Comparison of ENCODE assay signal across 1 cellular context in the genomic region with DNA sequence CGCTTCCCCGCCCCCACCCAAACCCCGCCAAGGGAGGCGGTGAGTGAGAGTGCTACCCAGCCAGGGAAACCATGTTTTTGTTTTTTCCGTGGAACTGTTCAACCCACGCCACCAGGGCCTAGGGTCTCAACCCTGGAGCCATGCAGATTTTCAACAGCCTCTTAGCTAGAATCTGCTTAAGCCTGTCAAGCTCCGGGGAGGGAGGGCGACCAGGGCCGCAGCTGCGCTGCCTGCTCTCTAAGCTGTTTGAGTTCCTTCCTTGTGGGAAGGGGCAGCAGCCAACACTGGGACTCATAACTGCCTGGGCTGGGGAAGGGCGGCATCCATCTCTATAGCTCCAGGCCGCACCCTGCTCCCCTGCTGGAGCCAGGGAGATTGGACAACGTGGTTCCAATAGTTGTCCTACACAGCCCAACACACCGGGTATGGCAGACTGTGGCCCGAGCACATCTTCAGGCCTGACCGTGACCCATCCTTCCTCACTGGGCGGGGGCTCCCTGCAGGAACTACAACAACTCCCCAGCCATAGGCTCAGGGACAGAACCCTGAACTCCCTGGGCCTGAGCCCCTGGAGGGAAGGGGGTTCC.
TF ChIP-seq lines count a peak whose summit lies in the region.

No MANE protein-coding gene starts in this region.

TF ChIP-seq in HepG2, 621 proteins besides CTCF, POLR2A, EP300 and RAD21 (continued from another document):
- TF ChIP-seq, protein P1, sequence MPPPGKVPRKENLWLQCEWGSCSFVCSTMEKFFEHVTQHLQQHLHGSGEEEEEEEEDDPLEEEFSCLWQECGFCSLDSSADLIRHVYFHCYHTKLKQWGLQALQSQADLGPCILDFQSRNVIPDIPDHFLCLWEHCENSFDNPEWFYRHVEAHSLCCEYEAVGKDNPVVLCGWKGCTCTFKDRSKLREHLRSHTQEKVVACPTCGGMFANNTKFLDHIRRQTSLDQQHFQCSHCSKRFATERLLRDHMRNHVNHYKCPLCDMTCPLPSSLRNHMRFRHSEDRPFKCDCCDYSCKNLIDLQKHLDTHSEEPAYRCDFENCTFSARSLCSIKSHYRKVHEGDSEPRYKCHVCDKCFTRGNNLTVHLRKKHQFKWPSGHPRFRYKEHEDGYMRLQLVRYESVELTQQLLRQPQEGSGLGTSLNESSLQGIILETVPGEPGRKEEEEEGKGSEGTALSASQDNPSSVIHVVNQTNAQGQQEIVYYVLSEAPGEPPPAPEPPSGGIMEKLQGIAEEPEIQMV (CRISPR knock-in tag; IDR thresholded peaks at IDR 0.05; ENCODE audit: low read depth), result no peak
- TF ChIP-seq ZNF326 (CRISPR knock-in tag; IDR thresholded peaks at IDR 0.05; ENCODE audit: borderline replicate concordance), result no peak
- no peak for TF ChIP-seq CREB3 (CRISPR knock-in tag; IDR thresholded peaks at IDR 0.05)
- TF ChIP-seq ERF (CRISPR knock-in tag; IDR thresholded peaks at IDR 0.05), result no peak
- no peak for TF ChIP-seq ZNF30 (CRISPR knock-in tag; IDR thresholded peaks at IDR 0.05)
- TF ChIP-seq ARNT2 (CRISPR knock-in tag; IDR thresholded peaks at IDR 0.05; ENCODE audit: low read depth), result no peak
- TF ChIP-seq MLLT10 (CRISPR knock-in tag; IDR thresholded peaks at IDR 0.05), result no peak
- TF ChIP-seq ATF6 (CRISPR knock-in tag; conservative IDR thresholded peaks at IDR 0.05), result no peak
- no peak for TF ChIP-seq GFI1 (CRISPR knock-in tag; IDR thresholded peaks at IDR 0.05; ENCODE audit: borderline replicate concordance)
- TF ChIP-seq JUNB (CRISPR knock-in tag; IDR thresholded peaks at IDR 0.05; ENCODE audit: borderline replicate concordance), result no peak
- TF ChIP-seq ZNF713 (CRISPR knock-in tag; IDR thresholded peaks at IDR 0.05), result no peak
- no peak for TF ChIP-seq GMEB2 (CRISPR knock-in tag; IDR thresholded peaks at IDR 0.05; ENCODE audit: low read depth)
